In the genomic region with DNA sequence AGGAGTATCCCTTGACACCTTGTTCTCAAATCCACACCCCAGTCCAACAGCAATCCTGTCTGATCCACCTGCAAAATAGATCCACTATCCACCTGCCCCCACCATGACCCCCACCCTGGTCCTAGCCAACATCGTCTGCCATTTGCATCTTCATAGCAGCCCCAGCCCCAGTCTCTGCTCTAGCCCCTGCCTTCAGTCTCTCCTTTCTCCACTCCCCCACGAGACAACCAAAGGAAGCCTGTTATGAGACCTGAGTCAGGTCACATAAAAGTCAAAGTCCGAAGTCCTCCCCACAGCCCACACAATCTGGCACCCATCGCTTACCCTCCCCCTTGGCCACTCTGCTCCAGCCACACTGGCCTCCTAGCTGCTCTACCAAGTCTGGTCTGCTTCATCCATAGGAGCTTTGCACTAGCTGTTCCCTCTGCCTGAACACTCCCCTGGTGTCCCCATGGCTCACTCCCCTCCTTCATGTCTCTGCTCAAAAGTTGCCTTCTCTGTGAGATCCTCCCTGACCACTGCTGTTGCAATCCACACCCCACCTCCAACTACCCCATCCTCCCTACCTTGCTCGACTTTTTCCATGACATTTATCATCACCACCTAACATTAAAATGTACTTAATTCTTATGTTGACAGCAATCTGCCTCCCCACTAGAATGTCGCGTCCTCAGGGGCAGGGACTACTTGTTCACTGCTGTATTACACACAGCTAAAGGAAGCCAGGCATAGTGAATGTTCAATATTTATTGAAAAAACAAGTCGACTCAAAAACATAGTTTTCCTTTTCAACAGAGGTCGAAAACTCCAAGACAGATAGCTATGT, we compare ENCODE assay signal across 8 cellular contexts. TPM values are rescaled to one million over a fixed set of nuclear protein-coding genes. Genes with fewer than 3 reads are reported as not detected.
DNase-seq lines count a peak whose midpoint lies in the region; ATAC-seq and TF ChIP-seq lines count a peak whose summit lies in the region.

No MANE protein-coding gene starts in this region.

- peak overlapping the region; percentile 100 for H3K27ac Mint-ChIP-seq in effector memory CD8-positive, alpha-beta T cell
- H3K27ac Mint-ChIP-seq in naive B cell: peak overlapping the region; percentile 98 to 100 (median 100)

- peak overlapping the region; percentile 97 for H3K27ac ChIP-seq in RWPE2 (ENCODE audit: poor library complexity, severe bottlenecking)

- H3K4me1 ChIP-seq in RWPE2 (ENCODE audit: insufficient read depth, poor library complexity, severe bottlenecking): peaks cover 13% of the 10 kb centered on the region

- H3K4me3 Mint-ChIP-seq in effector memory CD8-positive, alpha-beta T cell: peak overlapping the region; percentile 87 to 99
- peak overlapping the region; percentile 83 to 99 (median 96) for H3K4me3 Mint-ChIP-seq in naive B cell

- H3K9me3 Mint-ChIP-seq in effector memory CD8-positive, alpha-beta T cell: peaks cover 0 to 1% of the 10 kb centered on the region in 2 donors
- H3K9me3 Mint-ChIP-seq in naive B cell: peaks cover 0 to 2% (median 1%) of the 10 kb centered on the region in 7 donors

- DNase-seq in RWPE2 (ENCODE audit: low spot score): no peak
- peak in 2 of 3 experiments; percentile 32 to 46 for DNase-seq in effector memory CD8-positive, alpha-beta T cell
- peak; percentile 45 for DNase-seq in naive B cell
- DNase-seq in NCI-H1105 treated with DMSO at 0.1 percent for 48 hours (lab: John Stamatoyannopoulos, UW): no peak
- no peak for DNase-seq in GM19238 (ENCODE audit: insufficient read length, low spot score)
- no peak for DNase-seq in DMS79 treated with DMSO at 0.1 percent for 48 hours (lab: John Stamatoyannopoulos, UW)

- peaks cover 0 to 18% of the 10 kb centered on the region in 2 donors for H3K27me3 Mint-ChIP-seq in effector memory CD8-positive, alpha-beta T cell
- peaks cover 0 to 7% (median 0%) of the 10 kb centered on the region in 3 donors for H3K27me3 Mint-ChIP-seq in naive B cell

- H3K36me3 ChIP-seq in RWPE2 (ENCODE audit: low read depth): peaks cover 41% of the 10 kb centered on the region

- H3K9me3 ChIP-seq in RWPE2 (ENCODE audit: severe bottlenecking): no peaks in the 10 kb centered on the region

- ATAC-seq in RWPE2 (ENCODE audit: low read depth) (no peak), naive B cell (ENCODE audit: low read depth in 2 of 2) (no peak), GM19324 (IDR thresholded peaks at IDR 0.05; ENCODE audit: low FRiP score, unreplicated experiment) (no peak)
- no peak for ATAC-seq in effector memory CD8-positive, alpha-beta T cell (replicated peaks)

- no peaks in the 10 kb centered on the region for H3K27me3 ChIP-seq in RWPE2 (ENCODE audit: insufficient read depth, poor library complexity, severe bottlenecking)

- no peak for TF ChIP-seq CTCF in RWPE2 (IDR thresholded peaks at IDR 0.05; ENCODE audit: poor library complexity, severe bottlenecking)

- H3K4me1 Mint-ChIP-seq in effector memory CD8-positive, alpha-beta T cell (ENCODE audit: low read depth in 2 of 2): peaks cover 50 to 60% of the 10 kb centered on the region in 2 donors
- peaks cover 42 to 71% (median 52%) of the 10 kb centered on the region in 3 donors for H3K4me1 Mint-ChIP-seq in naive B cell

- peak; percentile 58 for TF ChIP-seq POLR2A in GM19193 (IDR thresholded peaks at IDR 0.05; ENCODE audit: extremely low read depth, insufficient read depth, insufficient read length)

- H3K36me3 Mint-ChIP-seq in effector memory CD8-positive, alpha-beta T cell (ENCODE audit: insufficient read depth): peaks cover 91% of the 10 kb centered on the region
- H3K36me3 Mint-ChIP-seq in naive B cell: peaks cover 13 to 18% of the 10 kb centered on the region in 2 donors

- H3K4me3 ChIP-seq in RWPE2 (ENCODE audit: severe bottlenecking): peak overlapping the region; percentile 22

RNA-seq across cellular contexts. Expression of gene PLEKHG2, which starts 1.2 kb away (rescaled TPM):
- 1 to 10 TPM in 5 of 6 donors, not detected in 1; 2.5 to 8.3 (median 4.7) TPM for polyA plus RNA-seq in naive B cell (ENCODE audit: low read depth in 6 of 6)

RNA-seq across cellular contexts. Expression of gene ZFP36, which starts 4.6 kb away (rescaled TPM):
- 100 to 1,000 TPM; 291 to 784 (median 445) TPM for polyA plus RNA-seq in naive B cell (ENCODE audit: low read depth in 6 of 6)

RNA-seq across cellular contexts. Expression of gene MED29, which starts 20.0 kb away (rescaled TPM):
- 10 to 100 TPM; 31.9 to 68.1 (median 57.5) TPM for polyA plus RNA-seq in naive B cell (ENCODE audit: low read depth in 6 of 6)

RNA-seq across cellular contexts. Expression of gene PAF1, which starts 20.3 kb away (rescaled TPM):
- 10 to 100 TPM; 11.6 to 62.4 (median 41.0) TPM for polyA plus RNA-seq in naive B cell (ENCODE audit: low read depth in 6 of 6)

RNA-seq across cellular contexts. Expression of gene RPS16, which starts 24.5 kb away (rescaled TPM):
- 1,000 to 10,000 TPM; 1,393 to 2,131 (median 1,793) TPM for polyA plus RNA-seq in naive B cell (ENCODE audit: low read depth in 6 of 6)

Comparison
In these comparisons a context has a peak if more than half of its experiments do, and no peak if none do; other contexts are left out.
1. DNase-seq: peak in effector memory CD8-positive, alpha-beta T cell (2 of 3) and naive B cell (single experiment); none in RWPE2 (single experiment), NCI-H1105 treated with DMSO at 0.1 percent for 48 hours (single experiment), GM19238 (single experiment) and DMS79 treated with DMSO at 0.1 percent for 48 hours (single experiment).